Comparison of ENCODE assay signal across 8 cellular contexts in the genomic region with DNA sequence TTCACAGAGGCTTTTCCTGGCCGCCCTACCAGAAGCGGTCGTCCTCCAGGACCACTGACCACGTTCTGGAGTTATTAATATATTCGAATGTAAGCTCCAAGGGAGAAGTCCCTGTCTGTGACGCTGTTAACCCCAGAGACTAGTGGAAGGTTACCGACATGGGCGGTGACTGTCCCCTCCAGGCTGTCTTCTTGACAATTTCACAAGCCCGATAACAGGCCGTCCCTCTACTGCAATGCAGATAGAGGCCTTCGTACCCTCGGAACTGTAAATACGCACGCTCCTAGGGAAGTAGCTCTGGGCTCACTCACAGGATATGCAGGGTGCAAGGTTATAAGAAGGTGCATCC. TPM values are rescaled to one million over a fixed set of nuclear protein-coding genes. Genes with fewer than 3 reads are reported as not detected.
A peak's percentile ranks its signal among the peaks of the same experiment; 100 is the strongest.
DNase-seq lines count a peak whose midpoint lies in the region; ATAC-seq and TF ChIP-seq lines count a peak whose summit lies in the region.

No MANE protein-coding gene starts in this region.

- peaks cover 7% of the 10 kb centered on the region for H3K36me3 Mint-ChIP-seq in neural crest cell (ENCODE audit: low read depth)

- TF ChIP-seq CTCF in fibroblast of mammary gland (conservative IDR thresholded peaks at IDR 0.05; ENCODE audit: control insufficient read depth, insufficient read depth, low read depth, low read length) (no peak), neural crest cell (conservative IDR thresholded peaks at IDR 0.05) (no peak), upper lobe of right lung (IDR thresholded peaks at IDR 0.05) (no peak)

- no peaks in the 10 kb centered on the region; a peak in 1 of 22 replicates for H4K20me1 ChIP-seq in BLaER1 treated with 17β-estradiol and CSF1 and Interleukin-3, amounts not matched to agents 10 nM and 100 nM

- H3K4me1 ChIP-seq in BLaER1 treated with 17β-estradiol and CSF1 and Interleukin-3, amounts not matched to agents 10 nM and 100 nM: peaks cover 16 to 25% (median 20%) of the 10 kb centered on the region in 10 experiments
- peaks cover 7% of the 10 kb centered on the region for H3K4me1 ChIP-seq in upper lobe of right lung

- ATAC-seq in HG03342 (IDR thresholded peaks at IDR 0.05; ENCODE audit: unreplicated experiment) (peak; percentile 59), upper lobe of right lung (peak; percentile 66)

- H3K9me3 Mint-ChIP-seq in neural crest cell: no peaks in the 10 kb centered on the region

- peak overlapping the region; percentile 97 for H3K4me3 Mint-ChIP-seq in neural crest cell

- peak; percentile 30 for DNase-seq in GM19238 (ENCODE audit: insufficient read length, low spot score)
- peak; percentile 83 for DNase-seq in NCI-H748 treated with DMSO at 0.1 percent for 48 hours (lab: John Stamatoyannopoulos, UW)
- peak; percentile 77 for DNase-seq in activated CD8-positive, alpha-beta memory T cell treated with anti-CD3 and anti-CD28 coated beads, Interleukin-2, amount 50 U/mL, for 48 hours
- peak; percentile 44 for DNase-seq in fibroblast of mammary gland (ENCODE audit: low read depth)
- no peak for DNase-seq in neural crest cell (ENCODE audit: low read depth, low spot score)
- DNase-seq in upper lobe of right lung: no peak

- H3K27me3 Mint-ChIP-seq in neural crest cell (ENCODE audit: low read depth): peaks cover 2% of the 10 kb centered on the region

- no peaks in the 10 kb centered on the region for H3K27me3 ChIP-seq in BLaER1 treated with 17β-estradiol and CSF1 and Interleukin-3, amounts not matched to agents 10 nM and 100 nM
- H3K27me3 ChIP-seq in upper lobe of right lung: no peaks in the 10 kb centered on the region

- peak overlapping the region; percentile 82 to 99 (median 97) for H3K4me3 ChIP-seq in BLaER1 treated with 17β-estradiol and CSF1 and Interleukin-3, amounts not matched to agents 10 nM and 100 nM
- H3K4me3 ChIP-seq in fibroblast of mammary gland (ENCODE audit: control insufficient read depth, low read depth, low read length) (peak overlapping the region; percentile 72), upper lobe of right lung (peak overlapping the region; percentile 91)

- peak overlapping the region; percentile 96 for H3K27ac Mint-ChIP-seq in neural crest cell (ENCODE audit: unreplicated experiment)

- intact Hi-C loops in upper lobe of right lung (cut with DNase I): no loop called here

- H3K36me3 ChIP-seq in BLaER1 treated with 17β-estradiol and CSF1 and Interleukin-3, amounts not matched to agents 10 nM and 100 nM: peaks cover 7 to 29% (median 24%) of the 10 kb centered on the region in 11 experiments; a peak in 20 of 22 replicates
- H3K36me3 ChIP-seq in upper lobe of right lung: no peaks in the 10 kb centered on the region

- H3K9ac ChIP-seq in BLaER1 treated with 17β-estradiol and CSF1 and Interleukin-3, amounts not matched to agents 10 nM and 100 nM: peak overlapping the region; percentile 90 to 97 (median 95)

- peaks cover 18% of the 10 kb centered on the region for H3K4me1 Mint-ChIP-seq in neural crest cell

- H3K27ac ChIP-seq in BLaER1 treated with 17β-estradiol and CSF1 and Interleukin-3, amounts not matched to agents 10 nM and 100 nM: peak overlapping the region; percentile 82 to 98 (median 91)
- H3K27ac ChIP-seq in upper lobe of right lung: peak overlapping the region; percentile 97

- peaks cover 0 to 15% (median 11%) of the 10 kb centered on the region in 11 experiments; a peak in 17 of 22 replicates for H3K9me3 ChIP-seq in BLaER1 treated with 17β-estradiol and CSF1 and Interleukin-3, amounts not matched to agents 10 nM and 100 nM (replicated peaks in 1 of 11)
- H3K9me3 ChIP-seq in upper lobe of right lung: no peaks in the 10 kb centered on the region

- peak overlapping the region; percentile 66 to 95 (median 89) for H3K4me2 ChIP-seq in BLaER1 treated with 17β-estradiol and CSF1 and Interleukin-3, amounts not matched to agents 10 nM and 100 nM

RNA-seq across cellular contexts. Expression of gene RFK, which starts 0.6 kb away (rescaled TPM):
- total RNA-seq in neural crest cell (15.5 and 16.3 TPM in 2 replicates), upper lobe of right lung (19.4 TPM)

Comparison
In these comparisons a context has a peak if more than half of its experiments do, and no peak if none do; other contexts are left out.
1. DNase-seq: peak in GM19238 (single experiment), NCI-H748 treated with DMSO at 0.1 percent for 48 hours (single experiment), activated CD8-positive, alpha-beta memory T cell treated with anti-CD3 and anti-CD28 coated beads, Interleukin-2, amount 50 U/mL, for 48 hours (single experiment) and fibroblast of mammary gland (single experiment); none in neural crest cell (single experiment) and upper lobe of right lung (single experiment).
2. Peak in every context shown above with its lines, with median percentiles within 50 percentile points of each other: H3K4me3 ChIP-seq.